ENCODE assay signal across 7 cellular contexts in the genomic region with DNA sequence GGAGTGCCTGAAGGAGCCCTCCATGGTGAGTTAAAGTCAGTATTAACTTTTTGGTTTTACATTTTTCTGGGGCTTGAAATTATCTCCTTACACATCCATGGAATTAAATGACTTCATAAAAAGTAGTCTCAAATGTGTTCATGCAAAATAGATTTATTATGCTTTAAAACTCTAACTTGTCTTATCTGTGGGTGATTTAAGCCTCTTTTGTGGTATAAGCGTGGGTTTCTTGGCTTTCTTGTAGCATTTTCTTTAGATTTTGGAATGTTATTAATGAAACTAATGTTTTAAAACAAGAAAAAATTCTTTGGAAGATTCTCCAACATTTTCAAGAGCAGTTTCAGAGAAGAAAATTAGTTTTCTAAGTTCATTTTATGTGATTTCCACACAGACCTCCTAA.
"Had no signal": no experiment of that assay in that cellular context is flagged by ENCODE, and none has a peak within 500 bp of the region (broad histone marks: within the 10 kb centered on the region; RNA-seq: fewer than 3 reads in every experiment).

No MANE protein-coding gene starts in this region.

- H3K4me3 Mint-ChIP-seq: IgD-negative memory B cell had no signal

- H3K27ac ChIP-seq: HL-60 had no signal

- DNase-seq: IMR-90, KBM-7 had no signal

- H3K27ac Mint-ChIP-seq: IgD-negative memory B cell had no signal

- FAIRE-seq: HepG2, HTR-8/SVneo, K562 had no signal

- H3K4me3 ChIP-seq: K562 had no signal

- H3K9me3 Mint-ChIP-seq: IgD-negative memory B cell had no signal

- H3K27me3 Mint-ChIP-seq: IgD-negative memory B cell had no signal

- ATAC-seq: K562 had no signal
